Comparison of ENCODE assay signal across 29 cellular contexts in the genomic region with DNA sequence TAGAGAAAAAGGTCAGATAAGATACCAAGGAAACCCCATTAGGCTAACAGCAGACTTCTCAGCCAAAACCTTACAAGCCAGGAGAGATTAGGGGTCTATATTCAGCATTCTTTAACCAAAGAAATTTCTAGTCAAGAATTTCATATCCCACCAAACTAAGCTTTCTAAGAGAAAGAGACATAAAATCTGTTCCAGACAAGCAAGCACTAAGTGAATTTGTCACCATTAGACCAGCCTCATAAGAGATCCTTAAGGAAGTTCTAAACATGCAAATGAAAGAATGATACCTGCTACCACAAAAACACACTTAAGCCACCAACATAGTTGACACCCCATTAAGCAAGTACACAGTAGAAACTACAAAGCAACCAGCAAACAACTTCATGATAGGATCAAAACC.
"Had no signal": no experiment of that assay in that cellular context is flagged by ENCODE, and none has a peak within 500 bp of the region (broad histone marks: within the 10 kb centered on the region; RNA-seq: fewer than 3 reads in every experiment).

No MANE protein-coding gene starts in this region.

- H3K36me3 ChIP-seq: stomach, suprapubic skin, thoracic aorta, thyroid gland, tibial artery, tibial nerve, transverse colon, upper lobe of left lung, upper lobe of right lung, uterus, vagina had no signal

- DNase-seq: stimulated activated CD4-positive, alpha-beta T cell treated with anti-CD3 and anti-CD28 coated beads, Interleukin-2, amount 100 ng/mL, for 48 hours; stimulated activated CD4-positive, alpha-beta T cell treated with anti-CD3 and anti-CD28 coated beads, Interleukin-4, amount 100 ng/mL, for 1 hour; stimulated activated CD4-positive, alpha-beta T cell treated with anti-CD3 and anti-CD28 coated beads, Interleukin-4, amount 100 ng/mL, for 24 hours; stimulated activated CD4-positive, alpha-beta T cell treated with anti-CD3 and anti-CD28 coated beads, Interleukin-4, amount 100 ng/mL, for 4 hours; stimulated activated CD8-positive, alpha-beta memory T cell treated with anti-CD3 and anti-CD28 coated beads, Interleukin-4, amount 100 ng/mL, for 48 hours; stimulated activated naive B cell treated with anti-CD40 and anti-IgM and Interleukin-4, amounts not matched to agents 10 μg/mL and 1 μg/mL and 100 μg/mL, for 72 hours; stimulated activated naive CD4-positive, alpha-beta T cell; stimulated activated naive CD4-positive, alpha-beta T cell treated with Interleukin-2 at 50 U/mL for 16 hours; stimulated activated naive CD8-positive, alpha-beta T cell treated with anti-CD3 and anti-CD28 coated beads, Interleukin-15, amount 100 ng/mL, for 72 hours; stimulated activated naive CD8-positive, alpha-beta T cell treated with anti-CD3 and anti-CD28 coated beads, Interleukin-15, Interleukin-2, amounts not matched to agents 100 U/mL and 50 U/mL, for 24 hours; stomach; substantia nigra; testis; thyroid gland; tibial artery; transverse colon; trophoblast cell; upper lobe of left lung; upper lobe of right lung; uterus had no signal

- H3K4me1 Mint-ChIP-seq: stimulated activated effector memory CD8-positive, alpha-beta T cell treated with anti-CD3 and anti-CD28 coated beads, Interleukin-12 subunit alpha, Interleukin-12 subunit beta, amount 100 ng/mL, for 72 hours; stimulated activated memory B cell treated with anti-CD40 and anti-IgM and Interleukin-4, amounts not matched to agents 10 μg/mL and 1 μg/mL and 100 μg/mL, for 72 hours; stimulated activated naive B cell treated with anti-CD40 and anti-IgM and Interleukin-4, amounts not matched to agents 10 μg/mL and 1 μg/mL and 100 μg/mL, for 72 hours; stimulated activated naive CD8-positive, alpha-beta T cell treated with anti-CD3 and anti-CD28 coated beads, Interleukin-15, amount 100 ng/mL, for 72 hours had no signal

- H3K27ac ChIP-seq: stomach, suprapubic skin, testis, thoracic aorta, thyroid gland, tibial artery, tibial nerve, transverse colon, upper lobe of left lung, upper lobe of right lung, uterus, vagina had no signal

- H3K27me3 ChIP-seq: stomach, suprapubic skin, testis, thyroid gland, tibial artery, tibial nerve, transverse colon, upper lobe of left lung, upper lobe of right lung, uterus, vagina had no signal

- H3K4me3 ChIP-seq: stomach, suprapubic skin, testis, thoracic aorta, thyroid gland, tibial artery, tibial nerve, transverse colon, upper lobe of left lung, upper lobe of right lung, uterus, vagina had no signal

- H3K4me3 Mint-ChIP-seq: stimulated activated effector memory CD8-positive, alpha-beta T cell treated with anti-CD3 and anti-CD28 coated beads, Interleukin-12 subunit alpha, Interleukin-12 subunit beta, amount 100 ng/mL, for 72 hours; stimulated activated memory B cell treated with anti-CD40 and anti-IgM and Interleukin-4, amounts not matched to agents 10 μg/mL and 1 μg/mL and 100 μg/mL, for 72 hours; stimulated activated naive B cell treated with anti-CD40 and anti-IgM and Interleukin-4, amounts not matched to agents 10 μg/mL and 1 μg/mL and 100 μg/mL, for 72 hours; stimulated activated naive CD8-positive, alpha-beta T cell treated with anti-CD3 and anti-CD28 coated beads, Interleukin-15, amount 100 ng/mL, for 72 hours; stimulated activated naive CD8-positive, alpha-beta T cell treated with anti-CD3 and anti-CD28 coated beads, Interleukin-15, Interleukin-2, amounts not matched to agents 100 ng/mL and 50 ng/mL, for 24 hours; type B pancreatic cell had no signal

- FAIRE-seq: urothelium cell line had no signal

- H3K4me1 ChIP-seq: stomach, suprapubic skin, testis, thyroid gland, tibial artery, tibial nerve, transverse colon, upper lobe of left lung, upper lobe of right lung, uterus, vagina had no signal

- ATAC-seq: stimulated activated effector memory CD8-positive, alpha-beta T cell treated with anti-CD3 and anti-CD28 coated beads, Interleukin-12 subunit alpha, Interleukin-12 subunit beta, amount 100 ng/mL, for 72 hours; stimulated activated memory B cell treated with anti-CD40 and anti-IgM and Interleukin-4, amounts not matched to agents 10 μg/mL and 1 μg/mL and 100 μg/mL, for 72 hours; stimulated activated naive B cell treated with anti-CD40 and anti-IgM and Interleukin-4, amounts not matched to agents 10 μg/mL and 1 μg/mL and 100 μg/mL, for 72 hours; stimulated activated naive CD8-positive, alpha-beta T cell treated with anti-CD3 and anti-CD28 coated beads, Interleukin-15, amount 100 ng/mL, for 72 hours; stimulated activated naive CD8-positive, alpha-beta T cell treated with anti-CD3 and anti-CD28 coated beads, Interleukin-15, Interleukin-2, amounts not matched to agents 100 U/mL and 50 U/mL, for 24 hours; upper lobe of right lung had no signal

- H3K27ac Mint-ChIP-seq: stimulated activated effector memory CD8-positive, alpha-beta T cell treated with anti-CD3 and anti-CD28 coated beads, Interleukin-12 subunit alpha, Interleukin-12 subunit beta, amount 100 ng/mL, for 72 hours; stimulated activated memory B cell treated with anti-CD40 and anti-IgM and Interleukin-4, amounts not matched to agents 10 μg/mL and 1 μg/mL and 100 μg/mL, for 72 hours; stimulated activated naive B cell treated with anti-CD40 and anti-IgM and Interleukin-4, amounts not matched to agents 10 μg/mL and 1 μg/mL and 100 μg/mL, for 72 hours; stimulated activated naive CD8-positive, alpha-beta T cell treated with anti-CD3 and anti-CD28 coated beads, Interleukin-15, amount 100 ng/mL, for 72 hours; stimulated activated naive CD8-positive, alpha-beta T cell treated with anti-CD3 and anti-CD28 coated beads, Interleukin-15, Interleukin-2, amounts not matched to agents 100 ng/mL and 50 ng/mL, for 24 hours; type B pancreatic cell had no signal

- H3K36me3 Mint-ChIP-seq: stimulated activated effector memory CD8-positive, alpha-beta T cell treated with anti-CD3 and anti-CD28 coated beads, Interleukin-12 subunit alpha, Interleukin-12 subunit beta, amount 100 ng/mL, for 72 hours; stimulated activated memory B cell treated with anti-CD40 and anti-IgM and Interleukin-4, amounts not matched to agents 10 μg/mL and 1 μg/mL and 100 μg/mL, for 72 hours; stimulated activated naive B cell treated with anti-CD40 and anti-IgM and Interleukin-4, amounts not matched to agents 10 μg/mL and 1 μg/mL and 100 μg/mL, for 72 hours; type B pancreatic cell had no signal

- H3K27me3 Mint-ChIP-seq: stimulated activated naive CD8-positive, alpha-beta T cell treated with anti-CD3 and anti-CD28 coated beads, Interleukin-15, amount 100 ng/mL, for 72 hours; stimulated activated naive CD8-positive, alpha-beta T cell treated with anti-CD3 and anti-CD28 coated beads, Interleukin-15, Interleukin-2, amounts not matched to agents 100 ng/mL and 50 ng/mL, for 24 hours had no signal

- H3K9me3 ChIP-seq: testis, transverse colon had no signal
